Comparison of ENCODE assay signal across 15 cellular contexts in genomic region chr3:53217175-53217574, GRCh38. TPM values are rescaled to one million over a fixed set of nuclear protein-coding genes. Genes with fewer than 3 reads are reported as not detected.
A peak's percentile ranks its signal among the peaks of the same experiment; 100 is the strongest.
DNase-seq lines count a peak whose midpoint lies in the region; ATAC-seq and TF ChIP-seq lines count a peak whose summit lies in the region.
"Had no signal": no experiment of that assay in that cellular context is flagged by ENCODE, and none has a peak within 500 bp of the region (broad histone marks: within the 10 kb centered on the region; RNA-seq: fewer than 3 reads in every experiment).

No MANE protein-coding gene starts in this region.

- no peak overlapping the region for H4K8ac ChIP-seq in mesendoderm (ENCODE audit: low read depth, low read length)

- H3K9ac ChIP-seq in mesendoderm (ENCODE audit: low read length) = no peak overlapping the region

- H3K27ac ChIP-seq in HL-60 (replicated peaks) = peak overlapping the region; percentile 13; the same call in 1 of the 2 replicates
- H3K27ac ChIP-seq in mesendoderm (ENCODE audit: low read depth, low read length) = peak overlapping the region; percentile 58
- no peak overlapping the region for H3K27ac ChIP-seq in ascending aorta

- no peak for TF ChIP-seq CTCF in HL-60 (IDR thresholded peaks at IDR 0.05; ENCODE audit: insufficient read depth, low read length)
- TF ChIP-seq CTCF in ascending aorta (IDR thresholded peaks at IDR 0.05) = no peak

- H2BK120ac ChIP-seq in mesendoderm (ENCODE audit: low read depth, low read length) = no peak overlapping the region

- no peak overlapping the region for H3K4me2 ChIP-seq in mesendoderm (ENCODE audit: low read length)

- no CpG with 5 or more reads among the region's 2 CpGs for WGBS in mesendoderm (ENCODE audit: extremely low coverage, insufficient coverage, low lambda C conversion rate)

- H3K4me3 ChIP-seq in HL-60 (replicated peaks; ENCODE audit: insufficient read depth, low read length) (no peak overlapping the region), mesendoderm (ENCODE audit: low read length) (no peak overlapping the region), ascending aorta (no peak overlapping the region)
- H3K4me3 ChIP-seq: GM12878 had no signal

- H3K56ac ChIP-seq in mesendoderm (ENCODE audit: low read length) = peak overlapping the region; percentile 35

- H3K9me3 ChIP-seq in ascending aorta = no peaks in the 10 kb centered on the region

- H3K36me3 ChIP-seq in mesendoderm (ENCODE audit: control insufficient read depth, insufficient read depth, low read length) = no peaks in the 10 kb centered on the region
- no peaks in the 10 kb centered on the region for H3K36me3 ChIP-seq in ascending aorta

- peak overlapping the region; percentile 37 for H3K4ac ChIP-seq in mesendoderm (ENCODE audit: low read depth, low read length)

- H2BK15ac ChIP-seq in mesendoderm (replicated peaks; ENCODE audit: low read depth) = no peak overlapping the region

- no peak overlapping the region for H4K5ac ChIP-seq in mesendoderm (ENCODE audit: low read length)

- no peak for ATAC-seq in left lobe of liver
- ATAC-seq: GM12878 had no signal

- no peak overlapping the region for H3K18ac ChIP-seq in mesendoderm (ENCODE audit: low read length)

- intact Hi-C loops in ascending aorta (cut with DNase I) = no loop called here

- H2AK5ac ChIP-seq in mesendoderm (ENCODE audit: low read length) = no peak overlapping the region

- H3K79me1 ChIP-seq in mesendoderm (ENCODE audit: low read length) = no peaks in the 10 kb centered on the region

- peak; percentile 2 for DNase-seq in activated effector memory CD4-positive, alpha-beta T cell treated with anti-CD3 and anti-CD28 coated beads, Interleukin-2, amount 50 U/mL, for 16 hours
- no peak for DNase-seq in activated effector memory CD4-positive, alpha-beta T cell treated with Interleukin-2 at 50 U/mL for 16 hours
- DNase-seq in HL-60 (ENCODE audit: low read depth in 1 of 2, low spot score in 1 of 2) (no peak), mesendoderm (peak; percentile 54), left lobe of liver (ENCODE audit: low spot score) (no peak), ascending aorta (ENCODE audit: low spot score in 2 of 2) (no peak), COLO668 (lab: John Stamatoyannopoulos, UW; ENCODE audit: unreplicated experiment) (no peak), cerebellar nuclear complex (lab: John Stamatoyannopoulos, UW) (no peak)
- DNase-seq: 8988T; C1 segment of cervical spinal cord; CD4-positive, alpha-beta T cell; DMS79 treated with DMSO at 0.1 percent for 48 hours; GF-D8; GOT3 had no signal

- H3K4me1 ChIP-seq in mesendoderm (ENCODE audit: control insufficient read depth, low read depth, low read length) (no peaks in the 10 kb centered on the region), ascending aorta (no peaks in the 10 kb centered on the region)

- H3K27me3 ChIP-seq in HL-60 (ENCODE audit: insufficient read depth, poor library complexity, severe bottlenecking) (no peaks in the 10 kb centered on the region), mesendoderm (ENCODE audit: insufficient read depth, low read length, poor library complexity) (no peaks in the 10 kb centered on the region), ascending aorta (no peaks in the 10 kb centered on the region)

- no peak overlapping the region for H2BK5ac ChIP-seq in mesendoderm (ENCODE audit: low read length)

- no peak overlapping the region for H3K23ac ChIP-seq in mesendoderm (ENCODE audit: low read length)

- H3K79me2 ChIP-seq in mesendoderm (ENCODE audit: control insufficient read depth, insufficient read depth, low read length) = no peaks in the 10 kb centered on the region

RNA-seq across cellular contexts. Expression of gene TKT, which starts 38.6 kb away (rescaled TPM):
- polyA plus RNA-seq in mesendoderm (2013, experiment 1 of 2) = 502 TPM
- 522 TPM for polyA plus RNA-seq in mesendoderm (2013, experiment 2 of 2)
- total RNA-seq in left lobe of liver (109 TPM), ascending aorta (219 TPM)

RNA-seq across cellular contexts. Expression of gene PRKCD, which starts 56.2 kb away (rescaled TPM):
- 15.2 TPM for polyA plus RNA-seq in mesendoderm (2013, experiment 1 of 2)
- polyA plus RNA-seq in mesendoderm (2013, experiment 2 of 2) = 16.6 TPM
- total RNA-seq in left lobe of liver (4.6 TPM), ascending aorta (36.3 TPM)

Comparison
In these comparisons a context has a peak if more than half of its experiments do, and no peak if none do; other contexts are left out.
1. DNase-seq: peak in activated effector memory CD4-positive, alpha-beta T cell treated with anti-CD3 and anti-CD28 coated beads, Interleukin-2, amount 50 U/mL, for 16 hours (single experiment) and mesendoderm (single experiment); none in activated effector memory CD4-positive, alpha-beta T cell treated with Interleukin-2 at 50 U/mL for 16 hours (single experiment), HL-60 (0 of 2), left lobe of liver (single experiment), ascending aorta (0 of 2), COLO668 (single experiment) and cerebellar nuclear complex (0 of 2).
2. H3K27ac ChIP-seq: peak in HL-60 (single experiment) and mesendoderm (single experiment); none in ascending aorta (0 of 2).